Comparison of ENCODE assay signal across 25 cellular contexts in the genomic region with DNA sequence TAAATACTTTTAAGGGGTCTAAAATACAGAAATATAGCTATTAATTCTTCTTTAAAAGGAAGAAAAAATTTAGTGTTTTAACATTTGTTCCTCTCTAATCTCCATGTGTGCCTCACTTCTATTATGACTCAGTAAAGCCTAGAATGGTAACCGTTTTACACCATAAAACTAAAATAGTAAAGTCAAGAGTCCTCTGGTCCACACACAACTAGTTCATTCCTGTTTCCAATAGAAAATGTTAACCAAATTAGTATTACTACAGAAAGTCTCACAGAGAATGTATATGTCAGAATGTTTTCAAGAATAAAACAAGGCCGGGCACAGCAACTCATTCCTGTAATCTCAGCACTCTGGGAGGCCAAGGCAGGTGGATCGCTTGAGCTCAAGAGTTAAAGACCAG. TPM values are rescaled to one million over a fixed set of nuclear protein-coding genes. Genes with fewer than 3 reads are reported as not detected.
A peak's percentile ranks its signal among the peaks of the same experiment; 100 is the strongest.
DNase-seq lines count a peak whose midpoint lies in the region; ATAC-seq and TF ChIP-seq lines count a peak whose summit lies in the region.
"Had no signal": no experiment of that assay in that cellular context is flagged by ENCODE, and none has a peak within 500 bp of the region (broad histone marks: within the 10 kb centered on the region; RNA-seq: fewer than 3 reads in every experiment).

No MANE protein-coding gene starts in this region.

- H3K36me3 ChIP-seq in body of pancreas (replicated peaks in 1 of 2; ENCODE audit: insufficient read depth in 1 of 2, low read depth in 2 of 2) (peaks cover 0 to 4% of the 10 kb centered on the region in 2 donors), heart left ventricle (no peaks in the 10 kb centered on the region)
- H3K36me3 ChIP-seq: esophagus muscularis mucosa, pancreas had no signal

- H3K4me1 ChIP-seq in body of pancreas (no peaks in the 10 kb centered on the region), heart left ventricle (peaks cover 0 to 19% (median 0%) of the 10 kb centered on the region in 12 donors)
- H3K4me1 ChIP-seq: foreskin keratinocyte, pancreas had no signal

- H3K27me3 ChIP-seq in body of pancreas: no peaks in the 10 kb centered on the region
- no peaks in the 10 kb centered on the region for H3K27me3 ChIP-seq in heart left ventricle
- H3K27me3 ChIP-seq: BLaER1 treated with 17β-estradiol and CSF1 and Interleukin-3, amounts not matched to agents 10 nM and 100 nM; esophagus muscularis mucosa; foreskin keratinocyte; pancreas had no signal

- ATAC-seq in GM19351 (IDR thresholded peaks at IDR 0.05; ENCODE audit: unreplicated experiment) (peak; percentile 82), HG02981 (IDR thresholded peaks at IDR 0.05; ENCODE audit: unreplicated experiment) (peak; percentile 54), body of pancreas (no peak), heart left ventricle (no peak)
- ATAC-seq: foreskin keratinocyte, pancreas, Right ventricle myocardium inferior, SK-N-SH treated with all-trans-retinoic acid at 6 μM for 48 hours had no signal

- H3K4me3 ChIP-seq in body of pancreas (no peak overlapping the region), heart left ventricle (no peak overlapping the region)
- H3K4me3 ChIP-seq: BLaER1 treated with 17β-estradiol and CSF1 and Interleukin-3, amounts not matched to agents 10 nM and 100 nM; esophagus muscularis mucosa; K562; pancreas; PC-9 had no signal

- intact Hi-C loops in body of pancreas (cut with DNase I) (no loop called here), heart left ventricle (cut with DNase I) (no loop called here)

- TF ChIP-seq CTCF in GM10266 (IDR thresholded peaks at IDR 0.05; ENCODE audit: control insufficient read depth, insufficient read depth, low read depth, missing control alignments) (no peak), body of pancreas (IDR thresholded peaks at IDR 0.05) (no peak), heart left ventricle (IDR thresholded peaks at IDR 0.05) (no peak)

- no peaks in the 10 kb centered on the region for H3K9me3 ChIP-seq in body of pancreas
- no peaks in the 10 kb centered on the region for H3K9me3 ChIP-seq in heart left ventricle
- H3K9me3 ChIP-seq: BLaER1 treated with 17β-estradiol and CSF1 and Interleukin-3, amounts not matched to agents 10 nM and 100 nM; esophagus muscularis mucosa; pancreas had no signal

- DNase-seq in stimulated activated CD4-positive, alpha-beta T cell treated with anti-CD3 and anti-CD28 coated beads, Interleukin-1b, Interleukin-23, amount 100 ng/mL, for 48 hours: peak; percentile 7
- no peak for DNase-seq in stimulated activated CD4-positive, alpha-beta T cell treated with anti-CD3 and anti-CD28 coated beads, Interleukin-4, amount 100 ng/mL, for 1 hour
- DNase-seq in GM10266 (ENCODE audit: extremely low spot score): no peak
- DNase-seq in body of pancreas: no peak
- no peak for DNase-seq in heart left ventricle
- DNase-seq: activated CD4-positive, alpha-beta T cell treated with anti-CD3 and anti-CD28 coated beads for 1 hour; activated naive CD8-positive, alpha-beta T cell treated with anti-CD3 and anti-CD28 coated beads, Interleukin-2, amount 10 ng/mL, durations not matched to agents 7 days and 5 days; caudate nucleus; endodermal cell; foreskin keratinocyte; hippocampal formation; NCI-H1105; NCI-H1930; NCI-H526; pancreas; PC-9; retina; small intestine had no signal

- WGBS in body of pancreas, 2 donors: 92 to 96% methylated on average over 3 of the region's 3 CpGs
- WGBS in heart left ventricle, 4 donors: 94 to 95% (median 95%) methylated on average over 3 of the region's 3 CpGs

- H3K27ac ChIP-seq in body of pancreas (no peak overlapping the region), heart left ventricle (no peak overlapping the region)
- H3K27ac ChIP-seq: BLaER1 treated with 17β-estradiol and CSF1 and Interleukin-3, amounts not matched to agents 10 nM and 100 nM; esophagus muscularis mucosa; foreskin keratinocyte; pancreas; PC-9 had no signal

- TF ChIP-seq POLR2A in body of pancreas (IDR thresholded peaks at IDR 0.05) (no peak), heart left ventricle (IDR thresholded peaks at IDR 0.05) (no peak)

RNA-seq across cellular contexts. Expression of gene CNOT4, which starts 55.8 kb away (rescaled TPM):
- total RNA-seq in body of pancreas: 10 to 100 TPM; 11.9 to 12.2 TPM
- 10 to 100 TPM; 21.2 to 29.2 (median 24.0) TPM for total RNA-seq in heart left ventricle
- 1 to 10 TPM; 7.9 to 9.4 TPM for polyA plus RNA-seq in heart left ventricle

Comparison
In these comparisons a context has a peak if more than half of its experiments do, and no peak if none do; other contexts are left out.
1. ATAC-seq: peak in GM19351 (single experiment) and HG02981 (single experiment); none in body of pancreas (single experiment) and heart left ventricle (0 of 4).